ENCODE assay signal across 11 cellular contexts in the genomic region with DNA sequence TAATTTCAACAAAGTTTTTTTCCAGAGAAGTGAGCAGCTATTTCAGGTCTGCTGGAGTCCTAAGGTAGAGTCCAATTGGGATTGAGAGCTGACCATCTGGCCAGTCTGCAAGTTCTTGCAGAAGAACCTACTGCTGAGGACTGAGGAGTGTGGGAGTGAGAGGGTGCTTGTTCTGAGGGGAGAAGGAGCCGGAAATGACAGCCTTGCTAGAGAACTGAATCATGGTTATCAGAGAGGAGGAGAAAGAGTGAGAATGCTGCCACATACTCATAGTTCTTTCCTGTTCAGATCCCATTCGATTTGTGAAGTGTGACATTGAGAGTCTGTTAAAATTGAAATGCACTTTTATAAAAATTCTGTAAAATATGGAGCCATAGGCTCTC.
DNase-seq lines count a peak whose midpoint lies in the region; ATAC-seq and TF ChIP-seq lines count a peak whose summit lies in the region.
"Had no signal": no experiment of that assay in that cellular context is flagged by ENCODE, and none has a peak within 500 bp of the region (broad histone marks: within the 10 kb centered on the region; RNA-seq: fewer than 3 reads in every experiment).

No MANE protein-coding gene starts in this region.

- H3K27me3 Mint-ChIP-seq in activated T-helper 1 cell treated with anti-CD3 and anti-CD28 coated beads, Interleukin-12 subunit alpha, Interleukin-12 subunit beta, Interleukin-2, Interleukin-4 antibody, amounts not matched to agents 30 ng/mL and 10 ng/mL and 1 ng/mL, durations not matched to agents 14 hours and 24 hours and 36 hours (ENCODE audit: insufficient read depth): peaks cover 28% of the 10 kb centered on the region

- H3K9me2 ChIP-seq in DOHH2 (replicated peaks; ENCODE audit: control insufficient read depth, low read length): no peaks in the 10 kb centered on the region

- peak overlapping the region; percentile 75 for H3K27ac Mint-ChIP-seq in activated T-helper 1 cell treated with anti-CD3 and anti-CD28 coated beads, Interleukin-12 subunit alpha, Interleukin-12 subunit beta, Interleukin-2, Interleukin-4 antibody, amounts not matched to agents 30 ng/mL and 10 ng/mL and 1 ng/mL, durations not matched to agents 14 hours and 24 hours and 36 hours

- H3K4me3 Mint-ChIP-seq in activated T-helper 1 cell treated with anti-CD3 and anti-CD28 coated beads, Interleukin-12 subunit alpha, Interleukin-12 subunit beta, Interleukin-2, Interleukin-4 antibody, amounts not matched to agents 30 ng/mL and 10 ng/mL and 1 ng/mL, durations not matched to agents 14 hours and 24 hours and 36 hours: peak overlapping the region; percentile 66

- H3K36me3 ChIP-seq in DOHH2 (ENCODE audit: control insufficient read depth, low read length) (no peaks in the 10 kb centered on the region), lung (ENCODE audit: control insufficient read depth in 2 of 2, insufficient read depth in 2 of 2, low read length in 2 of 2) (no peaks in the 10 kb centered on the region)

- H3K4me1 Mint-ChIP-seq in activated T-helper 1 cell treated with anti-CD3 and anti-CD28 coated beads, Interleukin-12 subunit alpha, Interleukin-12 subunit beta, Interleukin-2, Interleukin-4 antibody, amounts not matched to agents 30 ng/mL and 10 ng/mL and 1 ng/mL, durations not matched to agents 14 hours and 24 hours and 36 hours (ENCODE audit: low read depth): peaks cover 50% of the 10 kb centered on the region

- H3K27me3 ChIP-seq in DOHH2 (ENCODE audit: control insufficient read depth, low read length): no peaks in the 10 kb centered on the region
- no peaks in the 10 kb centered on the region for H3K27me3 ChIP-seq in lung (ENCODE audit: control insufficient read depth, insufficient read depth)

- H3K4me2 ChIP-seq in DOHH2 (ENCODE audit: low read length): 0 out of 2 replicates have a peak overlapping the region, but pooled peaks have one; percentile 7

- H3K4me1 ChIP-seq in DOHH2 (ENCODE audit: control insufficient read depth, low read length) (peaks cover 8% of the 10 kb centered on the region), lung (ENCODE audit: control insufficient read depth in 2 of 2, insufficient read depth in 2 of 2, low read length in 2 of 2) (no peaks in the 10 kb centered on the region)

- no peaks in the 10 kb centered on the region for H3F3A ChIP-seq in DOHH2 (ENCODE audit: control insufficient read depth, insufficient read depth)

- no peak for DNase-seq in activated T-helper 1 cell treated with anti-CD3 and anti-CD28 coated beads, Interleukin-12 subunit alpha, Interleukin-12 subunit beta, Interleukin-2, Interleukin-4 antibody, amounts not matched to agents 30 ng/mL and 10 ng/mL and 1 ng/mL, durations not matched to agents 14 hours and 24 hours and 36 hours (ENCODE audit: low spot score)
- DNase-seq in lung (ENCODE audit: low spot score) (no peak), NCI-H524 treated with DMSO at 0.1 percent for 48 hours (lab: John Stamatoyannopoulos, UW) (no peak)
- DNase-seq: amygdala, DMS 273 treated with DMSO at 0.1 percent for 48 hours, mesendoderm had no signal

- no peaks in the 10 kb centered on the region for H4K20me1 ChIP-seq in DOHH2 (ENCODE audit: control insufficient read depth, insufficient read depth, low read depth, low read length)

- 51 to 83% methylated on average over 2 of the region's 2 CpGs for WGBS in lung, 2 donors

- TF ChIP-seq CTCF in DOHH2 (IDR thresholded peaks at IDR 0.05; ENCODE audit: low read depth, low read length, poor library complexity, severe bottlenecking) (no peak), lung (IDR thresholded peaks at IDR 0.05; ENCODE audit: control extremely low read depth, extremely low read depth) (no peak)

- no peaks in the 10 kb centered on the region for H3K9me3 ChIP-seq in DOHH2 (ENCODE audit: control insufficient read depth, insufficient read depth, low read length)
- no peaks in the 10 kb centered on the region for H3K9me3 ChIP-seq in lung (ENCODE audit: control insufficient read depth in 2 of 2, insufficient read depth in 1 of 2, low read length in 1 of 2)

- intact Hi-C loops in activated T-helper 1 cell treated with anti-CD3 and anti-CD28 coated beads, Interleukin-12 subunit alpha, Interleukin-12 subunit beta, Interleukin-2, Interleukin-4 antibody, amounts not matched to agents 30 ng/mL and 10 ng/mL and 1 ng/mL, durations not matched to agents 14 hours and 24 hours and 36 hours (cut with micrococcal nuclease): loop anchor here (5.0 to 10.0 kb wide), 7 partner anchors 43 to 1483 kb away; partner anchors contain the start of genes CAB39L, DHRS12, INTS6 and SETDB2

- H3K36me3 Mint-ChIP-seq in activated T-helper 1 cell treated with anti-CD3 and anti-CD28 coated beads, Interleukin-12 subunit alpha, Interleukin-12 subunit beta, Interleukin-2, Interleukin-4 antibody, amounts not matched to agents 30 ng/mL and 10 ng/mL and 1 ng/mL, durations not matched to agents 14 hours and 24 hours and 36 hours (ENCODE audit: low read depth): peaks cover 13% of the 10 kb centered on the region

- no peaks in the 10 kb centered on the region for H3K79me2 ChIP-seq in DOHH2 (ENCODE audit: control insufficient read depth, low read length)

- H3K4me3 ChIP-seq in DOHH2 (ENCODE audit: low read length) (no peak overlapping the region), lung (no peak overlapping the region)

- ATAC-seq in HG03097 (IDR thresholded peaks at IDR 0.05; ENCODE audit: low FRiP score, unreplicated experiment): peak; percentile 13
- peak; percentile 42 for ATAC-seq in lung (ENCODE audit: insufficient read depth, low FRiP score)
- no peak for ATAC-seq in HG03460 (IDR thresholded peaks at IDR 0.05; ENCODE audit: unreplicated experiment)
- no peak for ATAC-seq in GM19035 (IDR thresholded peaks at IDR 0.05; ENCODE audit: unreplicated experiment)
- no peak for ATAC-seq in HG03135 (IDR thresholded peaks at IDR 0.05; ENCODE audit: unreplicated experiment)

- peaks cover 4% of the 10 kb centered on the region for H3K9me3 Mint-ChIP-seq in activated T-helper 1 cell treated with anti-CD3 and anti-CD28 coated beads, Interleukin-12 subunit alpha, Interleukin-12 subunit beta, Interleukin-2, Interleukin-4 antibody, amounts not matched to agents 30 ng/mL and 10 ng/mL and 1 ng/mL, durations not matched to agents 14 hours and 24 hours and 36 hours

- H3K27ac ChIP-seq in DOHH2 (ENCODE audit: low read depth, low read length): no peak overlapping the region
- peak overlapping the region in 1 of 2 donors; percentile 85 for H3K27ac ChIP-seq in lung (ENCODE audit: low read depth in 1 of 2, low read length in 1 of 2)

Comparison
In these comparisons a context has a peak if more than half of its experiments do, and no peak if none do; other contexts are left out.
1. ATAC-seq: peak in HG03097 (single experiment) and lung (single experiment); none in HG03460 (single experiment), GM19035 (single experiment) and HG03135 (single experiment).